Comparison of ENCODE assay signal across 16 cellular contexts in genomic region chr14:80658733-80659132, GRCh38.
"Had no signal": no experiment of that assay in that cellular context is flagged by ENCODE, and none has a peak within 500 bp of the region (broad histone marks: within the 10 kb centered on the region; RNA-seq: fewer than 3 reads in every experiment).

No MANE protein-coding gene starts in this region.

- H3K27ac ChIP-seq: breast epithelium, esophagus muscularis mucosa, parathyroid adenoma, right atrium auricular region had no signal

- ATAC-seq: activated CD4-positive, CD25-positive, alpha-beta regulatory T cell treated with anti-CD3 and anti-CD28 coated beads, Interleukin-2, amount 50 U/mL, for 24 hours; left lobe of liver; stimulated activated memory B cell treated with anti-CD40 and anti-IgM and Interleukin-4, amounts not matched to agents 10 μg/mL and 1 μg/mL and 100 μg/mL, for 72 hours had no signal

- H3K27ac Mint-ChIP-seq: activated naive CD8-positive, alpha-beta T cell treated with anti-CD3 and anti-CD28 coated beads for 36 hours; stimulated activated memory B cell treated with anti-CD40 and anti-IgM and Interleukin-4, amounts not matched to agents 10 μg/mL and 1 μg/mL and 100 μg/mL, for 72 hours; T-helper 2 cell treated with Interferon-gamma antibody and Interleukin-4, amounts not matched to agents 5 μg/mL and 100 μg/mL, for 36 hours had no signal

- H3K4me3 Mint-ChIP-seq: activated naive CD8-positive, alpha-beta T cell treated with anti-CD3 and anti-CD28 coated beads for 36 hours; neural crest cell; stimulated activated memory B cell treated with anti-CD40 and anti-IgM and Interleukin-4, amounts not matched to agents 10 μg/mL and 1 μg/mL and 100 μg/mL, for 72 hours; T-helper 2 cell treated with Interferon-gamma antibody and Interleukin-4, amounts not matched to agents 5 μg/mL and 100 μg/mL, for 36 hours had no signal

- DNase-seq: activated gamma-delta T cell; activated naive CD8-positive, alpha-beta T cell treated with anti-CD3 and anti-CD28 coated beads for 36 hours; activated T-cell treated with anti-CD3 and anti-CD28 coated beads, Interleukin-2, amount 50 U/mL, for 1 hour; aorta; mammary epithelial cell; SW 1271; trophoblast cell had no signal

- H3K36me3 Mint-ChIP-seq: stimulated activated memory B cell treated with anti-CD40 and anti-IgM and Interleukin-4, amounts not matched to agents 10 μg/mL and 1 μg/mL and 100 μg/mL, for 72 hours had no signal

- H3K27me3 Mint-ChIP-seq: activated naive CD8-positive, alpha-beta T cell treated with anti-CD3 and anti-CD28 coated beads for 36 hours; stimulated activated memory B cell treated with anti-CD40 and anti-IgM and Interleukin-4, amounts not matched to agents 10 μg/mL and 1 μg/mL and 100 μg/mL, for 72 hours had no signal

- H3K4me1 Mint-ChIP-seq: activated naive CD8-positive, alpha-beta T cell treated with anti-CD3 and anti-CD28 coated beads for 36 hours; stimulated activated memory B cell treated with anti-CD40 and anti-IgM and Interleukin-4, amounts not matched to agents 10 μg/mL and 1 μg/mL and 100 μg/mL, for 72 hours had no signal

- H3K9me3 Mint-ChIP-seq: neural crest cell; stimulated activated memory B cell treated with anti-CD40 and anti-IgM and Interleukin-4, amounts not matched to agents 10 μg/mL and 1 μg/mL and 100 μg/mL, for 72 hours; T-helper 2 cell treated with Interferon-gamma antibody and Interleukin-4, amounts not matched to agents 5 μg/mL and 100 μg/mL, for 36 hours had no signal
